1 cellular context compared by ENCODE assay signal in genomic region chr19:35938282-35939224, GRCh38.
TF ChIP-seq lines count a peak whose summit lies in the region.

No MANE protein-coding gene starts in this region.

TF ChIP-seq in GM12878, 131 proteins besides CTCF, POLR2A, EP300 and RAD21:
- no peak for TF ChIP-seq LARP7 (IDR thresholded peaks at IDR 0.05)
- no peak for TF ChIP-seq KAT2A (conservative IDR thresholded peaks at IDR 0.05; ENCODE audit: control insufficient read depth, low read depth, low read length)
- no peak for TF ChIP-seq ZNF274 (IDR thresholded peaks at IDR 0.05; ENCODE audit: insufficient read depth, insufficient read length)
- no peak for TF ChIP-seq ZNF384 (IDR thresholded peaks at IDR 0.05; ENCODE audit: borderline replicate concordance, low read depth, low read length)
- TF ChIP-seq NFYA (IDR thresholded peaks at IDR 0.05; ENCODE audit: borderline replicate concordance, low read depth, low read length), result no peak
- TF ChIP-seq RFX5 (IDR thresholded peaks at IDR 0.05; ENCODE audit: low read depth, low read length), result no peak
- TF ChIP-seq HDAC2 (IDR thresholded peaks at IDR 0.05), result no peak
- no peak for TF ChIP-seq SPI1 (IDR thresholded peaks at IDR 0.05; ENCODE audit: borderline replicate concordance, insufficient read depth, low read depth, low read length)
